In genomic region chr11:818396-819128, GRCh38 we compare ENCODE assay signal across 8 cellular contexts. TPM values are rescaled to one million over a fixed set of nuclear protein-coding genes. Genes with fewer than 3 reads are reported as not detected.
A peak's percentile ranks its signal among the peaks of the same experiment; 100 is the strongest.
DNase-seq lines count a peak whose midpoint lies in the region; ATAC-seq and TF ChIP-seq lines count a peak whose summit lies in the region.

Gene PNPLA2 (plus strand): TSS chr11:818914. CDS start chr11:819719, 805 bp downstream.

- no TSS peak for BruUV-seq in MCF 10A (replicated peaks; lab: Mats Ljungman, UMichigan)

- H3K27me3 ChIP-seq in layer of hippocampus (ENCODE audit: control insufficient read depth, insufficient read depth, low read length) = no peaks in the 10 kb centered on the region

- peak within 1 kb of the TSS; percentile 72 for H3K4me3 Mint-ChIP-seq in MCF 10A (ENCODE audit: unreplicated experiment)

- H3K9me3 Mint-ChIP-seq in MCF 10A (ENCODE audit: unreplicated experiment) = no peaks in the 10 kb centered on the region

- peak within 1 kb of the TSS; percentile 40 for H3K27ac Mint-ChIP-seq in MCF 10A (ENCODE audit: low read depth, unreplicated experiment)

- POLR2A ChIA-PET in MCF 10A (lab: Yijun Ruan, JAX) = interaction anchor here (0.7 to 9.6 kb wide), 18 partner anchors 7 to 243 kb away, joined by 3 to 274 read pairs (median 13); partner anchors contain the start of genes CD151, CHID1, DEAF1 and GATD1

- H3K27ac ChIP-seq in layer of hippocampus (ENCODE audit: low read depth, low read length) = peak within 1 kb of the TSS; percentile 81

- no peaks in the 10 kb centered on the region for H3K27me3 Mint-ChIP-seq in MCF 10A (ENCODE audit: insufficient read depth, unreplicated experiment)

- CTCF ChIA-PET in MCF 10A (lab: Yijun Ruan, JAX) = interaction anchor here (0.6 to 1.1 kb wide), 5 partner anchors 20 to 82 kb away, joined by 3 to 5 read pairs (median 3); partner anchors contain the start of gene SLC25A22

- peaks cover 27% of the 10 kb centered on the region for H3K36me3 Mint-ChIP-seq in MCF 10A (ENCODE audit: insufficient read depth, unreplicated experiment)

- intact Hi-C loops in MCF 10A (cut with micrococcal nuclease) = loop anchor here (1.0 kb wide), 1 partner anchor 16 kb away; no protein-coding TSS in a partner anchor

- ATAC-seq in GM21367 (IDR thresholded peaks at IDR 0.05; ENCODE audit: unreplicated experiment) = no peak

- peaks cover 11% of the 10 kb centered on the region for H3K4me1 Mint-ChIP-seq in MCF 10A (ENCODE audit: insufficient read depth, unreplicated experiment)

- DNase-seq in AG20443 (ENCODE audit: low spot score) = peak; percentile 84
- DNase-seq in HT1080 (ENCODE audit: low read depth) = no peak
- DNase-seq in MCF 10A (ENCODE audit: unreplicated experiment) = peak; percentile 68
- DNase-seq in OCI-M2 (lab: John Stamatoyannopoulos, UW; ENCODE audit: unreplicated experiment) = no peak
- DNase-seq in 8988T = no peak

- TF ChIP-seq CTCF in MCF 10A (IDR thresholded peaks at IDR 0.05; ENCODE audit: unreplicated experiment) = no peak
- TF ChIP-seq CTCF in subcutaneous adipose tissue (IDR thresholded peaks at IDR 0.05; ENCODE audit: low read depth) = no peak

RNA-seq across cellular contexts. Expression of gene PNPLA2, which starts in this region (rescaled TPM):
- total RNA-seq in HT1080 (2014; rRNA removed; shearing (Covaris generic)) = 18.1 and 39.0 TPM in 2 replicates
- 102 and 104 TPM in 2 replicates for polyA plus RNA-seq in HT1080 (2015; cell fraction: cytosol; rRNA removed)
- 160 and 172 TPM in 2 replicates for polyA plus RNA-seq in HT1080 (2015; cell fraction: nucleus; rRNA removed)
- total RNA-seq in MCF 10A (2022) (100 and 112 TPM in 2 replicates), subcutaneous adipose tissue (1,000 to 10,000 TPM in 1 of 4 donors, 100 to 1,000 TPM in 3; 204 to 1,337 (median 369) TPM)

Comparison
In these comparisons a context has a peak if more than half of its experiments do, and no peak if none do; other contexts are left out.
1. DNase-seq: peak in AG20443 (single experiment) and MCF 10A (single experiment); none in HT1080 (single experiment), OCI-M2 (single experiment) and 8988T (single experiment).